Comparison of ENCODE assay signal across 10 cellular contexts in the genomic region with DNA sequence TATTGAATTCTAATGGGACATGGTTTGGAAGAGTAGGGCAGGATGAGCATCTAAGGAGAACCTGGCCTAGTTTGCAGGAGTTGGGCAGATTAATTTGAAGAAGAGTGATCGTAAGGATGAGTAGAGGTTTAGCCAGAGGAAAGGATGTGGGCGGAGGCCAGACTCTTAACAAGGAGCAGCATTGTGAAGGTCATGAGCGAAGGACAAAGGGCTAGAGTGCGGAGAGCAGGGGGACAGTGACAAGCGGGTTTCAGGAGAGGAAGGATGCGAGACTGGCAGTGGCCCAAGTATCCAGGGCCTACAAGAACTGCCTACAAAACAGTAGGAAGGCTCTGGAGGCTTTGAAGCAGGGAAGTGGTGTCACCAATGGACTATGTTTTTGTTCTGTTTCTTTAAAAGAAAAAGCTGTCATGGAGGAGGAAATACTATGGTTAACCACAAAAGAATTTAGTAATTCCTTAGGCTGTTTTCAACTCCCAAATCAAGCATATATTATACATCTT. TPM values are rescaled to one million over a fixed set of nuclear protein-coding genes. Genes with fewer than 3 reads are reported as not detected.
DNase-seq lines count a peak whose midpoint lies in the region; ATAC-seq and TF ChIP-seq lines count a peak whose summit lies in the region.
"Had no signal": no experiment of that assay in that cellular context is flagged by ENCODE, and none has a peak within 500 bp of the region (broad histone marks: within the 10 kb centered on the region; RNA-seq: fewer than 3 reads in every experiment).

No MANE protein-coding gene starts in this region.

- no peak overlapping the region for H2AK5ac ChIP-seq in mesenchymal stem cell (ENCODE audit: low read length, severe bottlenecking)
- no peak overlapping the region for H2AK5ac ChIP-seq in neuronal stem cell (ENCODE audit: low read depth, low read length)

- peaks cover 3% of the 10 kb centered on the region for H3K4me1 ChIP-seq in mesenchymal stem cell (ENCODE audit: control insufficient read depth, insufficient read depth, low read depth, low read length)
- H3K4me1 ChIP-seq in neuronal stem cell (ENCODE audit: control insufficient read depth in 2 of 2, insufficient read depth in 1 of 2, low read depth in 1 of 2, low read length in 2 of 2), result peaks cover 0 to 5% of the 10 kb centered on the region in 2 donors
- peaks cover 9% of the 10 kb centered on the region for H3K4me1 ChIP-seq in effector memory CD4-positive, alpha-beta T cell (ENCODE audit: control insufficient read depth, insufficient read depth, low read length, poor library complexity, severe bottlenecking)
- H3K4me1 ChIP-seq: esophagus muscularis mucosa had no signal

- H4K91ac ChIP-seq in mesenchymal stem cell (ENCODE audit: low read length), result peak overlapping the region; percentile 2
- no peak overlapping the region for H4K91ac ChIP-seq in neuronal stem cell (ENCODE audit: low read depth, low read length, poor library complexity)

- no peak overlapping the region for H3K14ac ChIP-seq in mesenchymal stem cell (ENCODE audit: low read length in 2 of 2)
- no peak overlapping the region for H3K14ac ChIP-seq in neuronal stem cell (ENCODE audit: low read length)

- H3K79me1 ChIP-seq in mesenchymal stem cell (replicated peaks; ENCODE audit: low read length, poor library complexity, severe bottlenecking), result peaks cover 3% of the 10 kb centered on the region
- H3K79me1 ChIP-seq in neuronal stem cell (ENCODE audit: low read depth, low read length), result no peaks in the 10 kb centered on the region

- no peak overlapping the region for H3K4me3 ChIP-seq in BJ (ENCODE audit: low read depth, low read length)
- no peak overlapping the region for H3K4me3 ChIP-seq in mesenchymal stem cell (ENCODE audit: insufficient read depth in 1 of 2, low read depth in 1 of 2, low read length in 2 of 2)
- H3K4me3 ChIP-seq in neuronal stem cell (ENCODE audit: low read length in 2 of 2), result no peak overlapping the region
- no peak overlapping the region for H3K4me3 ChIP-seq in effector memory CD4-positive, alpha-beta T cell (ENCODE audit: insufficient read depth, low read depth, low read length, poor library complexity, severe bottlenecking)
- H3K4me3 ChIP-seq: esophagus muscularis mucosa had no signal

- H3K18ac ChIP-seq in mesenchymal stem cell (ENCODE audit: low read depth in 1 of 2, low read length in 2 of 2), result peak overlapping the region; percentile 23 to 58
- H3K18ac ChIP-seq in neuronal stem cell (ENCODE audit: low read length), result no peak overlapping the region

- ATAC-seq in HG03520 (IDR thresholded peaks at IDR 0.05; ENCODE audit: unreplicated experiment), result no peak

- no peak overlapping the region for H2AFZ ChIP-seq in mesenchymal stem cell (ENCODE audit: low read depth, low read length)
- no peak overlapping the region for H2AFZ ChIP-seq in neuronal stem cell (ENCODE audit: low read length)

- 72% methylated on average over 6 of the region's 6 CpGs for WGBS in mesenchymal stem cell
- no CpG with 5 or more reads among the region's 6 CpGs for WGBS in neuronal stem cell (ENCODE audit: extremely low coverage in 2 of 2, insufficient read length in 2 of 2, insufficient replicate concordance in 1 of 2), 2 donors

- H3K23ac ChIP-seq in mesenchymal stem cell (ENCODE audit: low read length in 2 of 2) (no peak overlapping the region), neuronal stem cell (ENCODE audit: low read depth, low read length, poor library complexity) (no peak overlapping the region)

- CTCF ChIA-PET in BJ (lab: Yijun Ruan, JAX), result interaction anchor here (0.7 kb wide), 1 partner anchor 42 kb away, joined by 5 read pairs; a partner anchor contains a TSS

- no peak overlapping the region for H3K4ac ChIP-seq in mesenchymal stem cell (ENCODE audit: low read depth in 1 of 2, low read length in 2 of 2)
- no peak overlapping the region for H3K4ac ChIP-seq in neuronal stem cell (ENCODE audit: low read length)

- DNase-seq in BJ (ENCODE audit: low read depth) (peak; percentile 16), KBM-7 (peak; percentile 76), astrocyte of the hippocampus (ENCODE audit: low read depth, low spot score) (peak; percentile 75), mesenchymal stem cell (peak; percentile 62), neuronal stem cell (ENCODE audit: low spot score) (no peak)
- no peak for DNase-seq in activated CD4-positive, alpha-beta T cell treated with anti-CD3 and anti-CD28 coated beads for 48 hours
- no peak for DNase-seq in effector memory CD4-positive, alpha-beta T cell
- DNase-seq: NCI-H2081 had no signal

- H4K8ac ChIP-seq in mesenchymal stem cell (ENCODE audit: low read length) (peak overlapping the region; percentile 78), neuronal stem cell (ENCODE audit: low read depth, low read length) (no peak overlapping the region)

- H3K36me3 ChIP-seq in BJ (ENCODE audit: control insufficient read depth, insufficient read depth, low read length), result peaks cover 1% of the 10 kb centered on the region; the same call in 1 of the 2 replicates
- peaks cover 0 to 29% of the 10 kb centered on the region in 2 experiments for H3K36me3 ChIP-seq in mesenchymal stem cell (ENCODE audit: control insufficient read depth in 1 of 2, insufficient read depth in 2 of 2, low read depth in 1 of 2, low read length in 2 of 2)
- H3K36me3 ChIP-seq in neuronal stem cell (replicated peaks in 1 of 2; ENCODE audit: control insufficient read depth in 2 of 2, insufficient read depth in 2 of 2, low read length in 2 of 2), result peaks cover 0 to 25% of the 10 kb centered on the region in 2 donors
- peaks cover 6% of the 10 kb centered on the region for H3K36me3 ChIP-seq in effector memory CD4-positive, alpha-beta T cell (ENCODE audit: control insufficient read depth, insufficient read depth, low read length)

- POLR2A ChIA-PET in BJ (lab: Charles Lee), result no interaction called here

- TF ChIP-seq CTCF in BJ (IDR thresholded peaks at IDR 0.05; ENCODE audit: insufficient read depth, low read depth, low read length), result no peak

- peak overlapping the region in 1 of 2 experiments; percentile 82 for H2BK12ac ChIP-seq in mesenchymal stem cell (ENCODE audit: low read length in 2 of 2)
- no peak overlapping the region for H2BK12ac ChIP-seq in neuronal stem cell (ENCODE audit: low read length)

- no peaks in the 10 kb centered on the region for H3K9me3 ChIP-seq in mesenchymal stem cell (ENCODE audit: control insufficient read depth, low read length)
- no peaks in the 10 kb centered on the region for H3K9me3 ChIP-seq in neuronal stem cell (replicated peaks in 1 of 2; ENCODE audit: control insufficient read depth in 2 of 2, insufficient read depth in 1 of 2, low read depth in 1 of 2, low read length in 2 of 2)
- H3K9me3 ChIP-seq in effector memory CD4-positive, alpha-beta T cell (ENCODE audit: control insufficient read depth, low read length), result no peaks in the 10 kb centered on the region
- H3K9me3 ChIP-seq: esophagus muscularis mucosa had no signal

- H3K4me2 ChIP-seq in mesenchymal stem cell (ENCODE audit: low read length, poor library complexity, severe bottlenecking), result no peak overlapping the region
- no peak overlapping the region for H3K4me2 ChIP-seq in neuronal stem cell (ENCODE audit: insufficient read depth, low read length, poor library complexity, severe bottlenecking)

- in situ Hi-C loops in KBM-7 (cut with MboI; ENCODE audit: low pct_unique_long_range_greater_than_20kb, low sequenced_read_pairs), result no loop called here

- H3K9ac ChIP-seq in mesenchymal stem cell (ENCODE audit: low read length) (no peak overlapping the region), neuronal stem cell (ENCODE audit: low read depth, low read length, poor library complexity) (no peak overlapping the region)

- H2BK5ac ChIP-seq in mesenchymal stem cell (ENCODE audit: low read depth, low read length, poor library complexity, severe bottlenecking) (no peak overlapping the region), neuronal stem cell (ENCODE audit: low read length) (no peak overlapping the region)

- H2BK15ac ChIP-seq in mesenchymal stem cell (ENCODE audit: low read depth, poor library complexity, severe bottlenecking) (no peak overlapping the region), neuronal stem cell (ENCODE audit: low read length) (no peak overlapping the region)

- H2BK120ac ChIP-seq in mesenchymal stem cell (ENCODE audit: low read depth, low read length), result no peak overlapping the region
- H2BK120ac ChIP-seq in neuronal stem cell (ENCODE audit: low read depth, low read length), result no peak overlapping the region

- H3K27me3 ChIP-seq in BJ (ENCODE audit: control insufficient read depth, insufficient read depth, low read length) (no peaks in the 10 kb centered on the region), mesenchymal stem cell (ENCODE audit: control insufficient read depth in 1 of 2, insufficient read depth in 1 of 2, low read length in 2 of 2) (no peaks in the 10 kb centered on the region), neuronal stem cell (ENCODE audit: control insufficient read depth in 3 of 3, insufficient read depth in 3 of 3, low read depth in 1 of 3, low read length in 3 of 3) (no peaks in the 10 kb centered on the region)
- no peaks in the 10 kb centered on the region for H3K27me3 ChIP-seq in effector memory CD4-positive, alpha-beta T cell (replicated peaks; ENCODE audit: control insufficient read depth, insufficient read depth, low read length, poor library complexity, severe bottlenecking)
- H3K27me3 ChIP-seq: esophagus muscularis mucosa had no signal

- H3K27ac ChIP-seq in mesenchymal stem cell (ENCODE audit: low read length, poor library complexity, severe bottlenecking), result peak overlapping the region; percentile 46
- H3K27ac ChIP-seq in neuronal stem cell (replicated peaks; ENCODE audit: low read length), result no peak overlapping the region
- H3K27ac ChIP-seq in effector memory CD4-positive, alpha-beta T cell (ENCODE audit: insufficient read depth, low read length, poor library complexity, severe bottlenecking), result no peak overlapping the region
- H3K27ac ChIP-seq: esophagus muscularis mucosa had no signal

RNA-seq across cellular contexts. Expression of a gene that starts 20.1 kb away (rescaled TPM):
- polyA plus RNA-seq in BJ (2011; rRNA removed), result 54.9 and 64.4 TPM in 2 replicates
- 22.8 and 33.8 TPM in 2 replicates for polyA minus RNA-seq in BJ (2011; rRNA and poly(A)+ RNA removed)
- polyA plus RNA-seq in mesenchymal stem cell (2013, experiment 1 of 2), result 36.6 TPM
- 33.8 TPM for polyA plus RNA-seq in mesenchymal stem cell (2013, experiment 2 of 2)
- 3.4 TPM for polyA plus RNA-seq in neuronal stem cell (2013, experiment 1 of 2)
- polyA plus RNA-seq in neuronal stem cell (2013, experiment 2 of 2), result 2.7 TPM

Comparison
In these comparisons a context has a peak if more than half of its experiments do, and no peak if none do; other contexts are left out.
1. DNase-seq: peak in BJ (single experiment), KBM-7 (single experiment), astrocyte of the hippocampus (single experiment) and mesenchymal stem cell (single experiment); none in neuronal stem cell (single experiment), activated CD4-positive, alpha-beta T cell treated with anti-CD3 and anti-CD28 coated beads for 48 hours (single experiment) and effector memory CD4-positive, alpha-beta T cell (0 of 3).